In the genomic region with DNA sequence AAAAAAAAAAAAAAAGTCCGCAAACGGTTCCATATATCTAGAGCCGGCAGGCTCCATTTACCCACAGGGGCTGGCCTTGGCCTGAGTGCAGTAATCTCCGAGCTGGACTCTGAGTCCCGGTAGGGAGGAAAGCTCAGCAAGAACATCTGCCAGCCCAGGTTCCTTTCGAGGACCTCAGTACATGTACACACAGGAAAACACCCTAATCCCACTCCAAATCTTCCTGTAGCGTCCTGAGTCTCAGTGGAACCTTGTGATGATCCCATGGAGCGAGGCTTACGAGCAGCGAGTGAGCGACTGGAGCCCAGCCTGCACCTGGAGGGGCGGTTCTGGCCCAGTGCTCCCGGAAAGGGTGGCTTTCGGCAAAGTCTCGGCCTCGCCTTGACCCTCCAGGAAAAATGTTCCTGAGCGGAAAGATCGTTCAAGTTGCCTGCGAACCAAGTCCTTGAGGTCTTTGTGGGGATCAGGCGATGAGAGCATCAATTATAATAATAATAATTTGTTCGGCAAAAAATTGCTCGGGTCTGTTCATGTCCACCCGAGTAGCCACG, we compare ENCODE assay signal across 10 cellular contexts. TPM values are rescaled to one million over a fixed set of nuclear protein-coding genes. Genes with fewer than 3 reads are reported as not detected.
DNase-seq lines count a peak whose midpoint lies in the region; ATAC-seq, FAIRE-seq and TF ChIP-seq lines count a peak whose summit lies in the region.
"Had no signal": no experiment of that assay in that cellular context is flagged by ENCODE, and none has a peak within 500 bp of the region (broad histone marks: within the 10 kb centered on the region; RNA-seq: fewer than 3 reads in every experiment).

No MANE protein-coding gene starts in this region.

- intact Hi-C loops in pancreas (cut with DNase I), result no loop called here

- H3K27me3 ChIP-seq in pancreas (peaks cover 13 to 69% (median 20%) of the 10 kb centered on the region in 4 donors), SJCRH30 (no peaks in the 10 kb centered on the region)

- DNase-seq in NCI-H524 (lab: John Stamatoyannopoulos, UW) (peak; percentile 24 to 42), NCI-H524 treated with DMSO at 0.1 percent for 48 hours (lab: John Stamatoyannopoulos, UW) (no peak), NCI-H345 treated with DMSO at 0.1 percent for 48 hours (lab: John Stamatoyannopoulos, UW; ENCODE audit: unreplicated experiment) (peak; percentile 49), choroid plexus epithelial cell (ENCODE audit: low read depth) (no peak), pancreas (peak in 1 of 6 donors; percentile 17), SJCRH30 (no peak), GOT3 (lab: John Stamatoyannopoulos, UW) (no peak), cerebellum (ENCODE audit: low spot score) (no peak)
- DNase-seq: AML-193, heart right ventricle had no signal

- H3K36me3 ChIP-seq in pancreas, result no peaks in the 10 kb centered on the region
- no peaks in the 10 kb centered on the region for H3K36me3 ChIP-seq in SJCRH30
- H3K36me3 ChIP-seq: heart right ventricle had no signal

- 8% methylated on average over 24 of the region's 24 CpGs for WGBS in pancreas, 2 donors

- H3K4me1 ChIP-seq in pancreas (no peaks in the 10 kb centered on the region), SJCRH30 (no peaks in the 10 kb centered on the region)

- peak overlapping the region; percentile 47 for H3K4me3 ChIP-seq in choroid plexus epithelial cell (ENCODE audit: low read depth, low read length)
- H3K4me3 ChIP-seq in pancreas, result peak overlapping the region in 1 of 4 donors; percentile 1
- no peak overlapping the region for H3K4me3 ChIP-seq in SJCRH30
- H3K4me3 ChIP-seq: heart right ventricle had no signal

- H3K9me3 ChIP-seq in pancreas, result no peaks in the 10 kb centered on the region
- no peaks in the 10 kb centered on the region for H3K9me3 ChIP-seq in SJCRH30 (replicated peaks)

- no peak for TF ChIP-seq CTCF in choroid plexus epithelial cell (conservative IDR thresholded peaks at IDR 0.05; ENCODE audit: low read depth, low read length)
- TF ChIP-seq CTCF in pancreas (IDR thresholded peaks at IDR 0.05), result no peak

- peak in 3 of 4 donors; percentile 38 to 62 (median 44) for ATAC-seq in pancreas
- ATAC-seq: heart right ventricle had no signal

- FAIRE-seq in pancreas (lab: Jason Lieb, UNC), result no peak

- no peak overlapping the region for H3K27ac ChIP-seq in pancreas
- no peak overlapping the region for H3K27ac ChIP-seq in SJCRH30
- H3K27ac ChIP-seq: heart right ventricle had no signal

RNA-seq across cellular contexts. Expression of gene PRSS16, which starts 32.1 kb away (rescaled TPM):
- 10 to 100 TPM; 14.0 to 30.1 (median 23.4) TPM for total RNA-seq in pancreas
- 10 to 100 TPM; 15.5 to 17.6 TPM for polyA plus RNA-seq in pancreas
- total RNA-seq in SJCRH30 (2014; rRNA removed; shearing (Covaris generic)), result not detected in 2 replicates
- total RNA-seq in cerebellum, result not detected
- polyA plus RNA-seq: heart right ventricle had no signal

RNA-seq across cellular contexts. Expression of gene POM121L2, which starts 32.5 kb away (rescaled TPM):
- total RNA-seq in pancreas (under 1 TPM in 1 of 6 donors, not detected in 5; 0.03 TPM), cerebellum (not detected)
- polyA plus RNA-seq in pancreas, result under 1 TPM in 1 of 2 donors, not detected in 1; 0.02 TPM
- not detected in 2 replicates for total RNA-seq in SJCRH30 (2014; rRNA removed; shearing (Covaris generic))
- total RNA-seq: heart right ventricle had no signal
- polyA plus RNA-seq: heart right ventricle had no signal

Comparison
In these comparisons a context has a peak if more than half of its experiments do, and no peak if none do; other contexts are left out.
1. DNase-seq: peak in NCI-H524 (2 of 2) and NCI-H345 treated with DMSO at 0.1 percent for 48 hours (single experiment); none in NCI-H524 treated with DMSO at 0.1 percent for 48 hours (single experiment), choroid plexus epithelial cell (single experiment), SJCRH30 (0 of 2), GOT3 (single experiment) and cerebellum (single experiment).
2. RNA of gene PRSS16, which starts 32.1 kb away (total RNA-seq): 14.0 to 30.1 TPM in pancreas; not detected in SJCRH30 and not detected in cerebellum (single experiment); every median in the first group is over 10 times any median in the second.